Comparison of ENCODE assay signal across 9 cellular contexts in the genomic region with DNA sequence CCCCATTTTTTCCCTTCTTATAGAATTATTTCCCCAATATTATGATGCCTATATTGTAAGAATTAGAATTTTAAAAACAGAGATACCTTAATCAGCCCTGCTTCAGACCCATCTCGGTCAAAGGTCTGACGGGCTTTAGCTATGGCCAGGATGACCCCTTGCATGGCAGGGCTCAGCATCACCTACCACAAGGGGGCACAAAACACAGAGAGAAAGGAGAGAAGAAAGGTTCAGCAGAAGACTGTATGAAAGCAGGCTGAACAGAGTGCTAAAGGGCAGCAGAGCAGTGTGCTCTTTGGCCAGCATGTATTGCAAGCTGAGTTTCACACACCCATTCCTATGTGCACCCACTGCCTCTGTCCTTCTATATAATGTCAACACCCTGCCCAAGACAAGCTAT. TPM values are rescaled to one million over a fixed set of nuclear protein-coding genes. Genes with fewer than 3 reads are reported as not detected.
DNase-seq lines count a peak whose midpoint lies in the region; ATAC-seq and TF ChIP-seq lines count a peak whose summit lies in the region.
"Had no signal": no experiment of that assay in that cellular context is flagged by ENCODE, and none has a peak within 500 bp of the region (broad histone marks: within the 10 kb centered on the region; RNA-seq: fewer than 3 reads in every experiment).

No MANE protein-coding gene starts in this region.

- no peak overlapping the region for H2BK15ac ChIP-seq in IMR-90 (ENCODE audit: low read depth, low read length)

- H3K4me2 ChIP-seq in IMR-90 (ENCODE audit: low read depth, low read length), result no peak overlapping the region

- ATAC-seq in activated CD8-positive, alpha-beta memory T cell treated with anti-CD3 and anti-CD28 coated beads, Interleukin-2, amount 10 ng/mL, durations not matched to agents 7 days and 5 days, result peak; percentile 45
- ATAC-seq in IMR-90 (ENCODE audit: low read depth) (peak; percentile 75), sciatic nerve (no peak)
- no peak for ATAC-seq in naive thymus-derived CD8-positive, alpha-beta T cell

- H3K27ac ChIP-seq in IMR-90 (ENCODE audit: insufficient read depth, low read length) (no peak overlapping the region), WERI-Rb-1 (no peak overlapping the region)

- H3K9me1 ChIP-seq in IMR-90 (ENCODE audit: insufficient read depth, low read length), result no peaks in the 10 kb centered on the region

- 0 out of 2 replicates have a peak, but pooled peaks have one; percentile 35 for TF ChIP-seq CTCF in IMR-90 (conservative IDR thresholded peaks at IDR 0.05; ENCODE audit: low read depth, low read length)
- peak; percentile 76 for TF ChIP-seq CTCF in WERI-Rb-1 (IDR thresholded peaks at IDR 0.05; ENCODE audit: low read depth, low read length)

- H3K36me3 Mint-ChIP-seq in activated CD8-positive, alpha-beta memory T cell treated with anti-CD3 and anti-CD28 coated beads, Interleukin-2, amount 10 ng/mL, durations not matched to agents 7 days and 5 days, result peaks cover 46% of the 10 kb centered on the region
- peaks cover 5 to 90% (median 29%) of the 10 kb centered on the region in 3 donors for H3K36me3 Mint-ChIP-seq in naive thymus-derived CD8-positive, alpha-beta T cell

- H4K5ac ChIP-seq in IMR-90 (ENCODE audit: low read depth, low read length), result no peak overlapping the region

- no peak overlapping the region for H2AK5ac ChIP-seq in IMR-90 (ENCODE audit: low read depth, low read length)

- no peak overlapping the region for H2AK9ac ChIP-seq in IMR-90 (replicated peaks; ENCODE audit: low read depth, low read length, poor library complexity)

- H2BK120ac ChIP-seq in IMR-90 (ENCODE audit: low read depth, low read length), result no peak overlapping the region

- no peak overlapping the region for H3K18ac ChIP-seq in IMR-90 (ENCODE audit: low read depth, low read length)

- H4K20me1 ChIP-seq in IMR-90 (ENCODE audit: insufficient read depth, low read length), result no peaks in the 10 kb centered on the region

- no peak overlapping the region for H2BK5ac ChIP-seq in IMR-90 (ENCODE audit: low read depth, low read length, poor library complexity, severe bottlenecking)

- CTCF ChIA-PET in activated CD8-positive, alpha-beta memory T cell treated with anti-CD3 and anti-CD28 coated beads, Interleukin-2, amount 10 ng/mL, durations not matched to agents 7 days and 5 days (lab: Charles Lee), result interaction anchor here (0.7 to 3.6 kb wide), 10 partner anchors 8 to 457 kb away, joined by 3 to 19 read pairs (median 4); partner anchors contain the start of gene ZW10
- CTCF ChIA-PET in IMR-90 (lab: Yijun Ruan, JAX), result interaction anchor here (0.6 to 1.9 kb wide), 5 partner anchors 9 to 456 kb away, joined by 4 to 6 read pairs (median 6); no protein-coding TSS in a partner anchor

- no peaks in the 10 kb centered on the region for H3K79me1 ChIP-seq in IMR-90 (ENCODE audit: low read depth in 1 of 2, low read length in 2 of 2)

- no peak for DNase-seq in activated CD8-positive, alpha-beta memory T cell treated with anti-CD3 and anti-CD28 coated beads, Interleukin-2, amount 10 ng/mL, durations not matched to agents 7 days and 5 days
- no peak for DNase-seq in activated CD8-positive, alpha-beta memory T cell treated with anti-CD3 and anti-CD28 coated beads, Interleukin-2, amount 50 U/mL, for 48 hours
- DNase-seq in IMR-90, result peak; percentile 7
- DNase-seq in WERI-Rb-1, result peak; percentile 65
- peak; percentile 78 for DNase-seq in iPS-NIHi7 (ENCODE audit: extremely low spot score)
- DNase-seq in naive thymus-derived CD8-positive, alpha-beta T cell, result no peak
- DNase-seq in sciatic nerve (ENCODE audit: low spot score), result no peak
- DNase-seq in NCI-H1694 (lab: John Stamatoyannopoulos, UW), result no peak

- H3K4me1 ChIP-seq in IMR-90 (ENCODE audit: control insufficient read depth, insufficient read depth, low read length), result no peaks in the 10 kb centered on the region

- WGBS in IMR-90 (ENCODE audit: extremely low coverage in 2 of 2, insufficient read length in 1 of 2), 2 experiments, result no CpG with 5 or more reads among the region's 2 CpGs

- no peak overlapping the region for H3K9ac ChIP-seq in IMR-90 (ENCODE audit: low read depth, low read length)

- no peaks in the 10 kb centered on the region for H3K4me1 Mint-ChIP-seq in activated CD8-positive, alpha-beta memory T cell treated with anti-CD3 and anti-CD28 coated beads, Interleukin-2, amount 10 ng/mL, durations not matched to agents 7 days and 5 days
- H3K4me1 Mint-ChIP-seq in naive thymus-derived CD8-positive, alpha-beta T cell, result no peaks in the 10 kb centered on the region

- no peak overlapping the region for H3K23ac ChIP-seq in IMR-90 (ENCODE audit: low read depth, low read length)

- H3K27me3 Mint-ChIP-seq in activated CD8-positive, alpha-beta memory T cell treated with anti-CD3 and anti-CD28 coated beads, Interleukin-2, amount 10 ng/mL, durations not matched to agents 7 days and 5 days, result no peaks in the 10 kb centered on the region
- no peaks in the 10 kb centered on the region for H3K27me3 Mint-ChIP-seq in naive thymus-derived CD8-positive, alpha-beta T cell

- no peaks in the 10 kb centered on the region for H3K9me3 Mint-ChIP-seq in activated CD8-positive, alpha-beta memory T cell treated with anti-CD3 and anti-CD28 coated beads, Interleukin-2, amount 10 ng/mL, durations not matched to agents 7 days and 5 days (ENCODE audit: low read depth)
- H3K9me3 Mint-ChIP-seq in naive thymus-derived CD8-positive, alpha-beta T cell, result no peaks in the 10 kb centered on the region

- intact Hi-C loops in IMR-90 (cut with micrococcal nuclease), result loop anchor here (1.0 kb wide), 1 partner anchor 455 kb away; no protein-coding TSS in a partner anchor
- intact Hi-C loops in sciatic nerve (cut with DNase I), result no loop called here

- H2BK20ac ChIP-seq in IMR-90 (ENCODE audit: low read depth, low read length), result no peak overlapping the region

- no peak overlapping the region for H3K4ac ChIP-seq in IMR-90 (ENCODE audit: low read depth, low read length)

- dilution Hi-C loops in IMR-90 (cut with HindIII; ENCODE audit: low sequenced_read_pairs, unreplicated experiment), result no loop called here

- H3K56ac ChIP-seq in IMR-90 (ENCODE audit: extremely low read depth, insufficient read depth, low read length), result no peak overlapping the region

- no peaks in the 10 kb centered on the region for H3K9me3 ChIP-seq in IMR-90 (ENCODE audit: control insufficient read depth, insufficient read depth, low read length)
- H3K9me3 ChIP-seq in WERI-Rb-1 (ENCODE audit: severe bottlenecking), result no peaks in the 10 kb centered on the region

- no peak overlapping the region for H3K27ac Mint-ChIP-seq in activated CD8-positive, alpha-beta memory T cell treated with anti-CD3 and anti-CD28 coated beads, Interleukin-2, amount 10 ng/mL, durations not matched to agents 7 days and 5 days
- no peak overlapping the region for H3K27ac Mint-ChIP-seq in naive thymus-derived CD8-positive, alpha-beta T cell

- H4K8ac ChIP-seq in IMR-90 (ENCODE audit: low read depth in 2 of 2, low read length in 2 of 2), result no peak overlapping the region

- no TSS peak for BruUV-seq in IMR-90 (replicated peaks; lab: Mats Ljungman, UMichigan)

- no peak overlapping the region for H3K14ac ChIP-seq in IMR-90 (replicated peaks; ENCODE audit: low read depth, low read length)

- H3K4me3 Mint-ChIP-seq in activated CD8-positive, alpha-beta memory T cell treated with anti-CD3 and anti-CD28 coated beads, Interleukin-2, amount 10 ng/mL, durations not matched to agents 7 days and 5 days, result no peak overlapping the region
- H3K4me3 Mint-ChIP-seq in naive thymus-derived CD8-positive, alpha-beta T cell, result no peak overlapping the region

- H3K27me3 ChIP-seq in IMR-90 (ENCODE audit: control insufficient read depth, insufficient read depth, low read length), result no peaks in the 10 kb centered on the region
- no peaks in the 10 kb centered on the region for H3K27me3 ChIP-seq in WERI-Rb-1 (ENCODE audit: insufficient read depth, low read depth, severe bottlenecking)

- POLR2A ChIA-PET in IMR-90 (lab: Charles Lee; ENCODE audit: unreplicated experiment), result no interaction called here
- POLR2A ChIA-PET in naive thymus-derived CD8-positive, alpha-beta T cell (lab: Charles Lee), result no interaction called here

- H3K4me3 ChIP-seq in IMR-90 (ENCODE audit: insufficient read depth, low read depth, low read length) (no peak overlapping the region), WERI-Rb-1 (ENCODE audit: low read depth, low read length) (no peak overlapping the region)

- H3K36me3 ChIP-seq in IMR-90 (ENCODE audit: control insufficient read depth, insufficient read depth, low read length) (peaks cover 13% of the 10 kb centered on the region), WERI-Rb-1 (peaks cover 85% of the 10 kb centered on the region)

- no peak overlapping the region for H4K91ac ChIP-seq in IMR-90 (ENCODE audit: insufficient read depth, low read depth, low read length)

- in situ Hi-C loops in IMR-90 (cut with MboI; ENCODE audit: low sequenced_read_pairs), result no loop called here

- TF ChIP-seq POLR2A in IMR-90 (IDR thresholded peaks at IDR 0.05; ENCODE audit: low read depth, low read length), result no peak

- H2AFZ ChIP-seq in IMR-90 (replicated peaks; ENCODE audit: low read length, poor library complexity), result no peak overlapping the region

- TF ChIP-seq RAD21 in IMR-90 (IDR thresholded peaks at IDR 0.05; ENCODE audit: low read length), result 0 out of 2 replicates have a peak, but pooled peaks have one; percentile 16

TF ChIP-seq in IMR-90, 13 proteins besides CTCF, POLR2A, EP300 and RAD21 (continues in another document):
- TF ChIP-seq USF2 (IDR thresholded peaks at IDR 0.05; ENCODE audit: low read depth, low read length), result no peak

RNA-seq across cellular contexts. Expression of gene CLDN25, which starts 26.8 kb away (rescaled TPM):
- total RNA-seq in activated CD8-positive, alpha-beta memory T cell treated with anti-CD3 and anti-CD28 coated beads, Interleukin-2, amount 10 ng/mL, durations not matched to agents 7 days and 5 days, result not detected
- total RNA-seq in IMR-90 (2012; rRNA removed) (not detected in 2 replicates), sciatic nerve (not detected)
- not detected in 2 replicates for polyA plus RNA-seq in IMR-90 (2012; rRNA removed)
- polyA plus RNA-seq in IMR-90 (2012; cell fraction: cytosol; rRNA removed), result not detected in 2 replicates
- polyA plus RNA-seq in IMR-90 (2012; cell fraction: nucleus; rRNA removed; ENCODE audit: low replicate concordance), result not detected in 2 replicates
- not detected for total RNA-seq in naive thymus-derived CD8-positive, alpha-beta T cell
- not detected for polyA plus RNA-seq in naive thymus-derived CD8-positive, alpha-beta T cell
- polyA plus RNA-seq: adipose tissue had no signal

RNA-seq across cellular contexts. Expression of gene ZW10, which starts 32.9 kb away (rescaled TPM):
- 10 to 100 TPM; 17.3 to 20.8 TPM for total RNA-seq in activated CD8-positive, alpha-beta memory T cell treated with anti-CD3 and anti-CD28 coated beads, Interleukin-2, amount 10 ng/mL, durations not matched to agents 7 days and 5 days
- total RNA-seq in IMR-90 (2012; rRNA removed) (30.6 and 33.3 TPM in 2 replicates), sciatic nerve (11.6 TPM)
- 8.0 and 10.3 TPM in 2 replicates for polyA plus RNA-seq in IMR-90 (2012; rRNA removed)
- polyA plus RNA-seq in IMR-90 (2012; cell fraction: cytosol; rRNA removed), result 2.0 and 2.6 TPM in 2 replicates
- polyA plus RNA-seq in IMR-90 (2012; cell fraction: nucleus; rRNA removed; ENCODE audit: low replicate concordance), result 0.86 and 5.1 TPM in 2 replicates
- 10 to 100 TPM in 1 of 2 experiments, 1 to 10 TPM in 1; 9.8 to 11.1 TPM for total RNA-seq in naive thymus-derived CD8-positive, alpha-beta T cell
- polyA plus RNA-seq in naive thymus-derived CD8-positive, alpha-beta T cell, result 10 to 100 TPM; 14.7 to 16.3 (median 15.6) TPM

Comparison
In these comparisons a context has a peak if more than half of its experiments do, and no peak if none do; other contexts are left out.
1. ATAC-seq: peak in activated CD8-positive, alpha-beta memory T cell treated with anti-CD3 and anti-CD28 coated beads, Interleukin-2, amount 10 ng/mL, durations not matched to agents 7 days and 5 days (single experiment) and IMR-90 (single experiment); none in naive thymus-derived CD8-positive, alpha-beta T cell (0 of 2) and sciatic nerve (single experiment).
2. DNase-seq: peak in IMR-90 (single experiment), WERI-Rb-1 (single experiment) and iPS-NIHi7 (single experiment); none in activated CD8-positive, alpha-beta memory T cell treated with anti-CD3 and anti-CD28 coated beads, Interleukin-2, amount 10 ng/mL, durations not matched to agents 7 days and 5 days (single experiment), activated CD8-positive, alpha-beta memory T cell treated with anti-CD3 and anti-CD28 coated beads, Interleukin-2, amount 50 U/mL, for 48 hours (single experiment), naive thymus-derived CD8-positive, alpha-beta T cell (0 of 10), sciatic nerve (single experiment) and NCI-H1694 (single experiment).